In the genomic region with DNA sequence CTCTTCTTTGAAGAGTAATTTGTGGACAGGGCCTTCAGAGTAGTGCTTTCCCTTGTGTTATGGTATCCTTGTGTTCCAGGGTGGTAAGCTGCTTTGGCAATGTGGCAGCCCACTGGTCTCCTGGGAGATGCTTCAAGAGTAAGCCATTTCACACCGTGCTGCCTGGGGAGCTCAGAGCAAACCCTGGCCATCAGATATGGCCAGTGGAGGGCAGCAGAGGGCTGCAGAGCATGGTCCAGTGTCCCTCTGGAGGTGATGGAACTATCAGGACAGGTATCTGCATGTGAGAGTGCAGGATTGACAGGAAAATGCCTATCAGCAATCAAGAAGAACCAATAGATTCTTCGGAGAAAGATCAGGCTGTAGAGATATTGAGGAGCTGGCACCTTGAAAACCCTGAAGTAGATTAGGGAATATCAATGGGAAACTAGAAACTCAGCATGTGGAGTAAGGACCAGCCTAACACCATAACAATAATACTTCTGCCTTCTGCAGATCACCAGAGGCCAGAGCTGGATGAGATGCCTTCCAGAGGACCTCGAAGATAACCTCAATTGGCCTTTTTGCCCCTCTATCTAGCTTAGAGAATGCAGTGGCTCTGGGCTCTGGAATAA, we compare ENCODE assay signal across 9 cellular contexts.
DNase-seq lines count a peak whose midpoint lies in the region; ATAC-seq, FAIRE-seq and TF ChIP-seq lines count a peak whose summit lies in the region.
"Had no signal": no experiment of that assay in that cellular context is flagged by ENCODE, and none has a peak within 500 bp of the region (broad histone marks: within the 10 kb centered on the region; RNA-seq: fewer than 3 reads in every experiment).

No MANE protein-coding gene starts in this region.

- WGBS in pancreas, 2 donors: 9 to 22% methylated on average over 3 of the region's 3 CpGs

- intact Hi-C loops in Right ventricle myocardium inferior (cut with DNase I): loop anchor here (1.0 to 5.0 kb wide), 3 partner anchors 116 to 517 kb away; no protein-coding TSS in a partner anchor
- intact Hi-C loops in cardiac septum (cut with DNase I): loop anchor here (2.0 to 5.0 kb wide), 2 partner anchors 115 to 193 kb away; no protein-coding TSS in a partner anchor
- intact Hi-C loops in pancreas (cut with DNase I): loop anchor here in 2 of 3 donors (10.0 kb wide), 1 partner anchor 115 kb away; no protein-coding TSS in a partner anchor

- H3K4me1 ChIP-seq in pancreas: no peaks in the 10 kb centered on the region

- no peaks in the 10 kb centered on the region for H3K27me3 ChIP-seq in pancreas

- H3K27ac ChIP-seq in pancreas: no peak overlapping the region

- H3K36me3 ChIP-seq in pancreas: no peaks in the 10 kb centered on the region

- ATAC-seq in Right ventricle myocardium inferior (no peak), GM21825 (IDR thresholded peaks at IDR 0.05; ENCODE audit: unreplicated experiment) (peak; percentile 76), esophagus mucosa (peak; percentile 90), pancreas (peak; percentile 84 to 100 (median 98)), HG03457 (IDR thresholded peaks at IDR 0.05; ENCODE audit: unreplicated experiment) (no peak)

- DNase-seq in Right ventricle myocardium inferior (ENCODE audit: missing footprints) (peak; percentile 30), cardiac septum (ENCODE audit: low spot score) (no peak), KBM-7 (peak; percentile 33), RCC 7860 (ENCODE audit: low spot score) (peak; percentile 13), pancreas (peak; percentile 26 to 84 (median 68))

- TF ChIP-seq CTCF in pancreas (IDR thresholded peaks at IDR 0.05): peak; percentile 44 to 79 (median 66)

- in situ Hi-C loops in KBM-7 (cut with MboI; ENCODE audit: low pct_unique_long_range_greater_than_20kb, low sequenced_read_pairs): no loop called here

- no peak overlapping the region for H3K4me3 ChIP-seq in pancreas

- H3K9me3 ChIP-seq in pancreas: no peaks in the 10 kb centered on the region

- no peak for FAIRE-seq in RCC 7860 (lab: Jason Lieb, UNC)
- FAIRE-seq in pancreas (lab: Jason Lieb, UNC): no peak
- FAIRE-seq: frontal cortex had no signal

Comparison
In these comparisons a context has a peak if more than half of its experiments do, and no peak if none do; other contexts are left out.
1. ATAC-seq: peak in GM21825 (single experiment), esophagus mucosa (single experiment) and pancreas (4 of 4); none in Right ventricle myocardium inferior (single experiment) and HG03457 (single experiment).